In the genomic region with DNA sequence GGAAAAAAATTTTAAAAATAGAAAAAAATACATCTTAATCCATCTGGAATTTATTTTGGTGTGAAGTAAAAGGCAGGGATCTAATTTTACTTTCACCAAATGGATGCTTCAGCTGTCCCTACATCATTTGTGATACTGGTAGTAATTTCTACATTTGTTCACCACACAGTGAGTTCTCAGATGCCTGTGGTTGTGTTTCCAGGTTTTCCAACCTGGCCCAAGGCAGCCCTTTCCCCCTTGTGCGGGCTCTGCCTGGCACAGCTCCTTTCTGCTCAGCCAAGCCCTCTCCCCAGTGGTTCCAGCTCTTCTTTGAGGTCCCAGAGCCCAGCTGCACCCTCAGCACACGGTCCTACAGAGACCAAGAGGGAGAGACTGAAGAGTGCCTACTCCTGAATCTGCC, we compare ENCODE assay signal across 1 cellular context.
TF ChIP-seq lines count a peak whose summit lies in the region.

No MANE protein-coding gene starts in this region.

TF ChIP-seq in H1, 55 proteins besides CTCF, POLR2A, EP300 and RAD21:
- TF ChIP-seq YY1 (IDR thresholded peaks at IDR 0.05; ENCODE audit: low read depth, low read length) = no peak
- no peak for TF ChIP-seq PHF8 (conservative IDR thresholded peaks at IDR 0.05; ENCODE audit: low read depth, low read length)
- TF ChIP-seq POU5F1 (IDR thresholded peaks at IDR 0.05; ENCODE audit: low read depth, low read length) = no peak
- TF ChIP-seq CTBP2 (IDR thresholded peaks at IDR 0.05; ENCODE audit: borderline replicate concordance, insufficient read depth, insufficient read length, low read length) = no peak
- TF ChIP-seq CHD1 (IDR thresholded peaks at IDR 0.05; ENCODE audit: low read depth, low read length) = no peak
- TF ChIP-seq CREB1 (IDR thresholded peaks at IDR 0.05) = no peak
- no peak for TF ChIP-seq TEAD4 (IDR thresholded peaks at IDR 0.05; ENCODE audit: low read depth, low read length)
- no peak for TF ChIP-seq TCF12 (IDR thresholded peaks at IDR 0.05; ENCODE audit: low read depth, low read length)
- TF ChIP-seq SIRT6 (IDR thresholded peaks at IDR 0.05; ENCODE audit: low read length) = no peak
- TF ChIP-seq SRF (IDR thresholded peaks at IDR 0.05; ENCODE audit: low read depth, low read length) = no peak
- no peak for TF ChIP-seq RBBP5 (IDR thresholded peaks at IDR 0.05; ENCODE audit: borderline replicate concordance, low read depth, low read length)
- no peak for TF ChIP-seq BACH1 (IDR thresholded peaks at IDR 0.05; ENCODE audit: low read length)
- TF ChIP-seq FOSL1 (IDR thresholded peaks at IDR 0.05; ENCODE audit: insufficient read depth, low read depth, low read length) = no peak
- TF ChIP-seq, protein P1, sequence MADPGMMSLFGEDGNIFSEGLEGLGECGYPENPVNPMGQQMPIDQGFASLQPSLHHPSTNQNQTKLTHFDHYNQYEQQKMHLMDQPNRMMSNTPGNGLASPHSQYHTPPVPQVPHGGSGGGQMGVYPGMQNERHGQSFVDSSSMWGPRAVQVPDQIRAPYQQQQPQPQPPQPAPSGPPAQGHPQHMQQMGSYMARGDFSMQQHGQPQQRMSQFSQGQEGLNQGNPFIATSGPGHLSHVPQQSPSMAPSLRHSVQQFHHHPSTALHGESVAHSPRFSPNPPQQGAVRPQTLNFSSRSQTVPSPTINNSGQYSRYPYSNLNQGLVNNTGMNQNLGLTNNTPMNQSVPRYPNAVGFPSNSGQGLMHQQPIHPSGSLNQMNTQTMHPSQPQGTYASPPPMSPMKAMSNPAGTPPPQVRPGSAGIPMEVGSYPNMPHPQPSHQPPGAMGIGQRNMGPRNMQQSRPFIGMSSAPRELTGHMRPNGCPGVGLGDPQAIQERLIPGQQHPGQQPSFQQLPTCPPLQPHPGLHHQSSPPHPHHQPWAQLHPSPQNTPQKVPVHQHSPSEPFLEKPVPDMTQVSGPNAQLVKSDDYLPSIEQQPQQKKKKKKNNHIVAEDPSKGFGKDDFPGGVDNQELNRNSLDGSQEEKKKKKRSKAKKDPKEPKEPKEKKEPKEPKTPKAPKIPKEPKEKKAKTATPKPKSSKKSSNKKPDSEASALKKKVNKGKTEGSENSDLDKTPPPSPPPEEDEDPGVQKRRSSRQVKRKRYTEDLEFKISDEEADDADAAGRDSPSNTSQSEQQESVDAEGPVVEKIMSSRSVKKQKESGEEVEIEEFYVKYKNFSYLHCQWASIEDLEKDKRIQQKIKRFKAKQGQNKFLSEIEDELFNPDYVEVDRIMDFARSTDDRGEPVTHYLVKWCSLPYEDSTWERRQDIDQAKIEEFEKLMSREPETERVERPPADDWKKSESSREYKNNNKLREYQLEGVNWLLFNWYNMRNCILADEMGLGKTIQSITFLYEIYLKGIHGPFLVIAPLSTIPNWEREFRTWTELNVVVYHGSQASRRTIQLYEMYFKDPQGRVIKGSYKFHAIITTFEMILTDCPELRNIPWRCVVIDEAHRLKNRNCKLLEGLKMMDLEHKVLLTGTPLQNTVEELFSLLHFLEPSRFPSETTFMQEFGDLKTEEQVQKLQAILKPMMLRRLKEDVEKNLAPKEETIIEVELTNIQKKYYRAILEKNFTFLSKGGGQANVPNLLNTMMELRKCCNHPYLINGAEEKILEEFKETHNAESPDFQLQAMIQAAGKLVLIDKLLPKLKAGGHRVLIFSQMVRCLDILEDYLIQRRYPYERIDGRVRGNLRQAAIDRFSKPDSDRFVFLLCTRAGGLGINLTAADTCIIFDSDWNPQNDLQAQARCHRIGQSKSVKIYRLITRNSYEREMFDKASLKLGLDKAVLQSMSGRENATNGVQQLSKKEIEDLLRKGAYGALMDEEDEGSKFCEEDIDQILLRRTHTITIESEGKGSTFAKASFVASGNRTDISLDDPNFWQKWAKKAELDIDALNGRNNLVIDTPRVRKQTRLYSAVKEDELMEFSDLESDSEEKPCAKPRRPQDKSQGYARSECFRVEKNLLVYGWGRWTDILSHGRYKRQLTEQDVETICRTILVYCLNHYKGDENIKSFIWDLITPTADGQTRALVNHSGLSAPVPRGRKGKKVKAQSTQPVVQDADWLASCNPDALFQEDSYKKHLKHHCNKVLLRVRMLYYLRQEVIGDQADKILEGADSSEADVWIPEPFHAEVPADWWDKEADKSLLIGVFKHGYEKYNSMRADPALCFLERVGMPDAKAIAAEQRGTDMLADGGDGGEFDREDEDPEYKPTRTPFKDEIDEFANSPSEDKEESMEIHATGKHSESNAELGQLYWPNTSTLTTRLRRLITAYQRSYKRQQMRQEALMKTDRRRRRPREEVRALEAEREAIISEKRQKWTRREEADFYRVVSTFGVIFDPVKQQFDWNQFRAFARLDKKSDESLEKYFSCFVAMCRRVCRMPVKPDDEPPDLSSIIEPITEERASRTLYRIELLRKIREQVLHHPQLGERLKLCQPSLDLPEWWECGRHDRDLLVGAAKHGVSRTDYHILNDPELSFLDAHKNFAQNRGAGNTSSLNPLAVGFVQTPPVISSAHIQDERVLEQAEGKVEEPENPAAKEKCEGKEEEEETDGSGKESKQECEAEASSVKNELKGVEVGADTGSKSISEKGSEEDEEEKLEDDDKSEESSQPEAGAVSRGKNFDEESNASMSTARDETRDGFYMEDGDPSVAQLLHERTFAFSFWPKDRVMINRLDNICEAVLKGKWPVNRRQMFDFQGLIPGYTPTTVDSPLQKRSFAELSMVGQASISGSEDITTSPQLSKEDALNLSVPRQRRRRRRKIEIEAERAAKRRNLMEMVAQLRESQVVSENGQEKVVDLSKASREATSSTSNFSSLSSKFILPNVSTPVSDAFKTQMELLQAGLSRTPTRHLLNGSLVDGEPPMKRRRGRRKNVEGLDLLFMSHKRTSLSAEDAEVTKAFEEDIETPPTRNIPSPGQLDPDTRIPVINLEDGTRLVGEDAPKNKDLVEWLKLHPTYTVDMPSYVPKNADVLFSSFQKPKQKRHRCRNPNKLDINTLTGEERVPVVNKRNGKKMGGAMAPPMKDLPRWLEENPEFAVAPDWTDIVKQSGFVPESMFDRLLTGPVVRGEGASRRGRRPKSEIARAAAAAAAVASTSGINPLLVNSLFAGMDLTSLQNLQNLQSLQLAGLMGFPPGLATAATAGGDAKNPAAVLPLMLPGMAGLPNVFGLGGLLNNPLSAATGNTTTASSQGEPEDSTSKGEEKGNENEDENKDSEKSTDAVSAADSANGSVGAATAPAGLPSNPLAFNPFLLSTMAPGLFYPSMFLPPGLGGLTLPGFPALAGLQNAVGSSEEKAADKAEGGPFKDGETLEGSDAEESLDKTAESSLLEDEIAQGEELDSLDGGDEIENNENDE (IDR thresholded peaks at IDR 0.05; ENCODE audit: insufficient replicate concordance, low read length) = no peak
